In genomic region chr13:76552807-76553206, GRCh38 we compare ENCODE assay signal across 27 cellular contexts.
"Had no signal": no experiment of that assay in that cellular context is flagged by ENCODE, and none has a peak within 500 bp of the region (broad histone marks: within the 10 kb centered on the region; RNA-seq: fewer than 3 reads in every experiment).

No MANE protein-coding gene starts in this region.

- H3K27me3 ChIP-seq: colonic mucosa, foreskin keratinocyte, neutrophil, pancreas, right lobe of liver, tibial nerve, upper lobe of left lung had no signal

- H3K4me3 ChIP-seq: colonic mucosa, lung, mucosa of descending colon, pancreas, right lobe of liver, thoracic aorta, tibial nerve, upper lobe of left lung had no signal

- DNase-seq: colonic mucosa; effector memory CD4-positive, alpha-beta T cell; erythroblast; foreskin keratinocyte; head of caudate nucleus; mucosa of descending colon; naive B cell; pancreas; right lobe of liver; small intestine; stimulated activated CD4-positive, alpha-beta T cell treated with anti-CD3 and anti-CD28 coated beads, Interleukin-15, amount 100 ng/mL, for 24 hours; stimulated activated CD4-positive, alpha-beta T cell treated with anti-CD3 and anti-CD28 coated beads, Interleukin-2, amount 100 ng/mL, for 48 hours; stimulated activated naive B cell treated with anti-CD40 and anti-IgM and Interleukin-4, amounts not matched to agents 10 μg/mL and 1 μg/mL and 100 μg/mL, for 72 hours; upper lobe of left lung had no signal

- H3K27me3 Mint-ChIP-seq: memory B cell; naive B cell; natural killer cell treated with Interleukin-12 subunit alpha and Interleukin-12 subunit beta and Interleukin-15 and Interleukin-18, amount 100 ng/mL, for 72 hours; stimulated activated naive B cell treated with anti-CD40 and anti-IgM and Interleukin-4, amounts not matched to agents 10 μg/mL and 1 μg/mL and 100 μg/mL, for 72 hours had no signal

- H3K36me3 Mint-ChIP-seq: memory B cell; mesothelial cell of epicardium; naive B cell; natural killer cell treated with Interleukin-12 subunit alpha and Interleukin-12 subunit beta and Interleukin-15 and Interleukin-18, amount 100 ng/mL, for 72 hours; stimulated activated naive B cell treated with anti-CD40 and anti-IgM and Interleukin-4, amounts not matched to agents 10 μg/mL and 1 μg/mL and 100 μg/mL, for 72 hours had no signal

- H3K36me3 ChIP-seq: colonic mucosa, neutrophil, pancreas, right lobe of liver, thoracic aorta, tibial nerve, upper lobe of left lung had no signal

- FAIRE-seq: keratinocyte, pancreas, small intestine, urothelium cell line had no signal

- H3K9me3 Mint-ChIP-seq: memory B cell; neural crest cell; stimulated activated naive B cell treated with anti-CD40 and anti-IgM and Interleukin-4, amounts not matched to agents 10 μg/mL and 1 μg/mL and 100 μg/mL, for 72 hours; stimulated activated naive CD8-positive, alpha-beta T cell treated with anti-CD3 and anti-CD28 coated beads, Interleukin-15, Interleukin-2, amounts not matched to agents 100 ng/mL and 50 ng/mL, for 24 hours had no signal

- H3K4me1 ChIP-seq: colonic mucosa, foreskin keratinocyte, pancreas, right lobe of liver had no signal

- H3K4me3 Mint-ChIP-seq: dendritic cell treated with granulocyte-macrophage colony-stimulating factor and Interleukin-4, amounts not matched to agents 40 ng/mL and 50 ng/mL, for 4 days; memory B cell; mesothelial cell of epicardium; naive B cell; natural killer cell treated with Interleukin-12 subunit alpha and Interleukin-12 subunit beta and Interleukin-15 and Interleukin-18, amount 100 ng/mL, for 72 hours; neural crest cell; stimulated activated naive B cell treated with anti-CD40 and anti-IgM and Interleukin-4, amounts not matched to agents 10 μg/mL and 1 μg/mL and 100 μg/mL, for 72 hours; stimulated activated naive CD8-positive, alpha-beta T cell treated with anti-CD3 and anti-CD28 coated beads, Interleukin-15, Interleukin-2, amounts not matched to agents 100 ng/mL and 50 ng/mL, for 24 hours had no signal

- H3K27ac Mint-ChIP-seq: dendritic cell treated with granulocyte-macrophage colony-stimulating factor and Interleukin-4, amounts not matched to agents 40 ng/mL and 50 ng/mL, for 4 days; memory B cell; mesothelial cell of epicardium; naive B cell; natural killer cell treated with Interleukin-12 subunit alpha and Interleukin-12 subunit beta and Interleukin-15 and Interleukin-18, amount 100 ng/mL, for 72 hours; stimulated activated naive B cell treated with anti-CD40 and anti-IgM and Interleukin-4, amounts not matched to agents 10 μg/mL and 1 μg/mL and 100 μg/mL, for 72 hours; stimulated activated naive CD8-positive, alpha-beta T cell treated with anti-CD3 and anti-CD28 coated beads, Interleukin-15, Interleukin-2, amounts not matched to agents 100 ng/mL and 50 ng/mL, for 24 hours had no signal

- H3K27ac ChIP-seq: colonic mucosa, foreskin keratinocyte, neutrophil, pancreas, right lobe of liver, thoracic aorta, upper lobe of left lung had no signal

- H3K4me1 Mint-ChIP-seq: memory B cell; naive B cell; neural crest cell; stimulated activated naive B cell treated with anti-CD40 and anti-IgM and Interleukin-4, amounts not matched to agents 10 μg/mL and 1 μg/mL and 100 μg/mL, for 72 hours had no signal

- ATAC-seq: foreskin keratinocyte; left lobe of liver; mucosa of descending colon; natural killer cell treated with Interleukin-12 subunit alpha and Interleukin-12 subunit beta and Interleukin-15 and Interleukin-18, amount 100 ng/mL, for 72 hours; pancreas; right lobe of liver; stimulated activated naive B cell treated with anti-CD40 and anti-IgM and Interleukin-4, amounts not matched to agents 10 μg/mL and 1 μg/mL and 100 μg/mL, for 72 hours had no signal
